ENCODE assay signal across 22 cellular contexts in the genomic region with DNA sequence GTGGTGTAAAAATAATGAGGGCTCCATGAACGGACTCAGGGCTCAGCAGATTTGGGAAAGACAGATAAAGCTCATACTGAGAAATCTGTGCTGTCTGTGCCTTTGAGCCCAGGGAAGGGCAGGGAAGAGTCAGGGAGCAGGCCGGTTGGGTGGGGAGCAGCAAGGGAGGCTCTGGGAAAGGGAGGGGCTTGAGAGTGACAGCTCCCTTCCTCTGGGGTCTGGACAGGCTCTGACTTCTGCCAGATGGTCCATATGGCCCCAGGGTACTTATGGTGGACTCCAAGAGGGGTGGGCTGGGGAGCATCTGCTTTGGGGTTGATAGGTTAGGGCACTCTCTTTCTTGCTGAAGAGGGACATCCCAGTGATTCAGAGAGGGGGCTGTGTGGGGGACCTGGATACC. TPM values are rescaled to one million over a fixed set of nuclear protein-coding genes. Genes with fewer than 3 reads are reported as not detected.
DNase-seq lines count a peak whose midpoint lies in the region; ATAC-seq and TF ChIP-seq lines count a peak whose summit lies in the region.
"Had no signal": no experiment of that assay in that cellular context is flagged by ENCODE, and none has a peak within 500 bp of the region (broad histone marks: within the 10 kb centered on the region; RNA-seq: fewer than 3 reads in every experiment).

No MANE protein-coding gene starts in this region.

- CTCF ChIA-PET in BJ (lab: Yijun Ruan, JAX): interaction anchor here (0.6 to 2.8 kb wide), 8 partner anchors 19 to 152 kb away, joined by 3 to 20 read pairs (median 4); partner anchors contain the start of genes HINT2 and SPAG8

- H3K4me2 ChIP-seq in fibroblast of lung (ENCODE audit: extremely low read depth, insufficient read depth, low read length): peak overlapping the region; percentile 86

- H3K9me3 ChIP-seq in fibroblast of lung (ENCODE audit: control insufficient read depth, insufficient read depth, low read depth, low read length) (no peaks in the 10 kb centered on the region), mucosa of descending colon (no peaks in the 10 kb centered on the region)
- H3K9me3 ChIP-seq: body of pancreas, Peyer's patch had no signal

- no peak overlapping the region for H2AFZ ChIP-seq in fibroblast of lung (ENCODE audit: low read length)

- peaks cover 4% of the 10 kb centered on the region for H3K79me2 ChIP-seq in fibroblast of lung (ENCODE audit: control insufficient read depth, insufficient read depth, low read length)

- no peak for ATAC-seq in mucosa of descending colon
- ATAC-seq: body of pancreas, T-cell had no signal

- H3K27me3 ChIP-seq in BJ (ENCODE audit: control insufficient read depth, insufficient read depth, low read length): no peaks in the 10 kb centered on the region
- no peaks in the 10 kb centered on the region for H3K27me3 ChIP-seq in fibroblast of lung (ENCODE audit: control insufficient read depth, insufficient read depth, low read length)
- H3K27me3 ChIP-seq: body of pancreas, Peyer's patch had no signal

- H3K36me3 ChIP-seq in BJ (ENCODE audit: control insufficient read depth, insufficient read depth, low read length) (no peaks in the 10 kb centered on the region; the same call in 1 of the 2 replicates), fibroblast of lung (ENCODE audit: control insufficient read depth, insufficient read depth, low read length) (no peaks in the 10 kb centered on the region), mucosa of descending colon (ENCODE audit: low read depth) (no peaks in the 10 kb centered on the region)
- H3K36me3 ChIP-seq: Peyer's patch had no signal

- intact Hi-C loops in mucosa of descending colon (cut with DNase I, micrococcal nuclease): loop anchor here in 1 of 2 donors (5.0 kb wide), 1 partner anchor 89 kb away; no protein-coding TSS in a partner anchor

- DNase-seq in BJ (ENCODE audit: low read depth) (no peak), SK-N-DZ (ENCODE audit: low spot score) (peak; percentile 65), fibroblast of lung (ENCODE audit: low read depth in 2 of 2) (no peak), retina (peak; percentile 43), OCI-M1 (lab: John Stamatoyannopoulos, UW) (no peak), AG08395 (ENCODE audit: low spot score) (no peak), NCI-H128 (lab: John Stamatoyannopoulos, UW; ENCODE audit: unreplicated experiment) (no peak), mucosa of descending colon (no peak)
- DNase-seq: activated CD4-positive, alpha-beta T cell treated with anti-CD3 and anti-CD28 coated beads for 1 hour; activated T-cell treated with anti-CD3 and anti-CD28 coated beads, Interleukin-2, amount 50 U/mL, for 48 hours; body of pancreas; CD4-positive, alpha-beta T cell; effector CD4-positive, alpha-beta T cell; KBM-7; NCI-H1436 treated with DMSO at 0.1 percent for 48 hours; NCI-H446 treated with DMSO at 0.1 percent for 48 hours; Peyer's patch; stimulated activated CD4-positive, alpha-beta T cell treated with anti-CD3 and anti-CD28 coated beads, Interleukin-2, amount 100 ng/mL, for 48 hours; T-cell had no signal

- POLR2A ChIA-PET in BJ (lab: Charles Lee): no interaction called here

- H3K27ac ChIP-seq in fibroblast of lung (ENCODE audit: insufficient read depth, low read length): no peak overlapping the region
- H3K27ac ChIP-seq: body of pancreas, Peyer's patch had no signal

- H3K4me1 ChIP-seq in fibroblast of lung (ENCODE audit: control insufficient read depth, extremely low read depth, insufficient read depth, low read length) (peaks cover 14% of the 10 kb centered on the region), mucosa of descending colon (ENCODE audit: low read depth) (no peaks in the 10 kb centered on the region)

- no peaks in the 10 kb centered on the region for H4K20me1 ChIP-seq in fibroblast of lung (ENCODE audit: control insufficient read depth, extremely low read depth, insufficient read depth, low read length)

- no peak overlapping the region for H3K9ac ChIP-seq in fibroblast of lung (ENCODE audit: insufficient read depth, low read length)

- H3K4me3 ChIP-seq in BJ (ENCODE audit: low read depth, low read length) (peak overlapping the region; percentile 61), fibroblast of lung (replicated peaks in 1 of 4; ENCODE audit: control extremely low read depth in 1 of 4, insufficient read depth in 1 of 4, low read depth in 3 of 4, low read length in 4 of 4) (peak overlapping the region; percentile 22 to 65 (median 42)), mucosa of descending colon (no peak overlapping the region)
- H3K4me3 ChIP-seq: body of pancreas, Peyer's patch had no signal

- no peak for TF ChIP-seq CTCF in BJ (IDR thresholded peaks at IDR 0.05; ENCODE audit: insufficient read depth, low read depth, low read length)
- TF ChIP-seq CTCF in fibroblast of lung (conservative IDR thresholded peaks at IDR 0.05 in 1 of 2, IDR thresholded peaks at IDR 0.05 in 1 of 2; ENCODE audit: low read depth in 1 of 2, low read length in 2 of 2): no peak
- TF ChIP-seq CTCF in mucosa of descending colon (IDR thresholded peaks at IDR 0.05): no peak

RNA-seq across cellular contexts. Expression of gene NPR2, which starts 2.1 kb away (rescaled TPM):
- polyA plus RNA-seq in BJ (2011; rRNA removed): 30.1 and 33.4 TPM in 2 replicates
- 31.7 and 38.1 TPM in 2 replicates for polyA minus RNA-seq in BJ (2011; rRNA and poly(A)+ RNA removed)
- polyA plus RNA-seq in SK-N-DZ (2014; cell fraction: cytosol; rRNA removed): 1.6 and 6.2 TPM in 2 replicates
- 22.3 and 39.6 TPM in 2 replicates for polyA plus RNA-seq in SK-N-DZ (2014; cell fraction: nucleus; rRNA removed)
- 23.6 and 47.4 TPM in 2 replicates for total RNA-seq in fibroblast of lung
- polyA plus RNA-seq in fibroblast of lung: 26.3 and 34.1 TPM in 2 replicates
- 34.6 and 38.9 TPM in 2 replicates for polyA plus RNA-seq in fibroblast of lung (2012)
- polyA minus RNA-seq in fibroblast of lung (ENCODE audit: low replicate concordance): 47.4 TPM in 2 replicates
- total RNA-seq in mucosa of descending colon: 10 to 100 TPM in 2 of 3 donors, 1 to 10 TPM in 1; 8.8 to 31.8 (median 12.0) TPM

RNA-seq across cellular contexts. Expression of gene SPAG8, which starts 18.6 kb away (rescaled TPM):
- 0.50 and 0.85 TPM in 2 replicates for polyA plus RNA-seq in BJ (2011; rRNA removed)
- 0.31 and 0.62 TPM in 2 replicates for polyA minus RNA-seq in BJ (2011; rRNA and poly(A)+ RNA removed)
- polyA plus RNA-seq in SK-N-DZ (2014; cell fraction: cytosol; rRNA removed): 1.1 TPM in 1 of 2 replicates, not detected in the other
- polyA plus RNA-seq in SK-N-DZ (2014; cell fraction: nucleus; rRNA removed): 2.2 and 4.1 TPM in 2 replicates
- 1.0 and 1.3 TPM in 2 replicates for total RNA-seq in fibroblast of lung
- polyA plus RNA-seq in fibroblast of lung: 0.62 and 0.64 TPM in 2 replicates
- polyA plus RNA-seq in fibroblast of lung (2012): 0.35 and 1.0 TPM in 2 replicates
- 0.26 TPM in 1 of 2 replicates, not detected in the other for polyA minus RNA-seq in fibroblast of lung (ENCODE audit: low replicate concordance)
- total RNA-seq in mucosa of descending colon: 1 to 10 TPM in 1 of 3 donors, under 1 TPM in 2; 0.84 to 2.5 (median 0.92) TPM
- total RNA-seq: glomerular endothelial cell had no signal

RNA-seq across cellular contexts. Expression of gene HINT2, which starts 21.4 kb away (rescaled TPM):
- polyA plus RNA-seq in BJ (2011; rRNA removed) (20.9 and 30.0 TPM in 2 replicates), fibroblast of lung (13.1 and 22.9 TPM in 2 replicates)
- polyA minus RNA-seq in BJ (2011; rRNA and poly(A)+ RNA removed): 3.6 and 3.9 TPM in 2 replicates
- polyA plus RNA-seq in SK-N-DZ (2014; cell fraction: cytosol; rRNA removed): 57.2 and 92.8 TPM in 2 replicates
- 76.5 and 100 TPM in 2 replicates for polyA plus RNA-seq in SK-N-DZ (2014; cell fraction: nucleus; rRNA removed)
- total RNA-seq in fibroblast of lung (24.9 and 34.2 TPM in 2 replicates), mucosa of descending colon (10 to 100 TPM; 38.9 to 68.6 (median 54.6) TPM)
- 29.5 and 48.6 TPM in 2 replicates for polyA plus RNA-seq in fibroblast of lung (2012)
- polyA minus RNA-seq in fibroblast of lung (ENCODE audit: low replicate concordance): 6.8 and 9.2 TPM in 2 replicates

RNA-seq across cellular contexts. Expression of gene FAM221B, which starts 35.1 kb away (rescaled TPM):
- not detected in 2 replicates for polyA plus RNA-seq in BJ (2011; rRNA removed)
- not detected in 2 replicates for polyA minus RNA-seq in BJ (2011; rRNA and poly(A)+ RNA removed)
- not detected in 2 replicates for polyA plus RNA-seq in SK-N-DZ (2014; cell fraction: cytosol; rRNA removed)
- not detected in 2 replicates for polyA plus RNA-seq in SK-N-DZ (2014; cell fraction: nucleus; rRNA removed)
- total RNA-seq in fibroblast of lung: not detected in 2 replicates
- not detected in 2 replicates for polyA plus RNA-seq in fibroblast of lung
- polyA plus RNA-seq in fibroblast of lung (2012): not detected in 2 replicates
- not detected in 2 replicates for polyA minus RNA-seq in fibroblast of lung (ENCODE audit: low replicate concordance)
- under 1 TPM in 2 of 3 donors, not detected in 1; 0.41 to 0.43 TPM for total RNA-seq in mucosa of descending colon
- total RNA-seq: CD4-positive, alpha-beta T cell; glomerular endothelial cell; Peyer's patch; pulmonary artery endothelial cell; T-cell had no signal
- polyA plus RNA-seq: keratinocyte had no signal

RNA-seq across cellular contexts. Expression of gene TMEM8B, which starts 35.6 kb away (rescaled TPM):
- 3.4 and 5.6 TPM in 2 replicates for polyA plus RNA-seq in BJ (2011; rRNA removed)
- 3.4 and 3.6 TPM in 2 replicates for polyA minus RNA-seq in BJ (2011; rRNA and poly(A)+ RNA removed)
- 6.5 and 6.6 TPM in 2 replicates for polyA plus RNA-seq in SK-N-DZ (2014; cell fraction: cytosol; rRNA removed)
- 5.8 and 13.1 TPM in 2 replicates for polyA plus RNA-seq in SK-N-DZ (2014; cell fraction: nucleus; rRNA removed)
- 2.1 and 3.0 TPM in 2 replicates for total RNA-seq in fibroblast of lung
- 2.7 and 3.0 TPM in 2 replicates for polyA plus RNA-seq in fibroblast of lung
- 9.7 and 10.8 TPM in 2 replicates for polyA plus RNA-seq in fibroblast of lung (2012)
- 18.2 and 23.8 TPM in 2 replicates for polyA minus RNA-seq in fibroblast of lung (ENCODE audit: low replicate concordance)
- 10 to 100 TPM; 12.4 to 22.8 (median 18.9) TPM for total RNA-seq in mucosa of descending colon

Comparison
In these comparisons a context has a peak if more than half of its experiments do, and no peak if none do; other contexts are left out.
1. DNase-seq: peak in SK-N-DZ (single experiment) and retina (single experiment); none in BJ (single experiment), fibroblast of lung (0 of 2), OCI-M1 (single experiment), AG08395 (single experiment), NCI-H128 (single experiment) and mucosa of descending colon (0 of 3).